Comparison of ENCODE assay signal across 8 cellular contexts in genomic region chr11:107928046-107928766, GRCh38. TPM values are rescaled to one million over a fixed set of nuclear protein-coding genes. Genes with fewer than 3 reads are reported as not detected.
DNase-seq lines count a peak whose midpoint lies in the region; ATAC-seq and TF ChIP-seq lines count a peak whose summit lies in the region.

A gene with protein sequence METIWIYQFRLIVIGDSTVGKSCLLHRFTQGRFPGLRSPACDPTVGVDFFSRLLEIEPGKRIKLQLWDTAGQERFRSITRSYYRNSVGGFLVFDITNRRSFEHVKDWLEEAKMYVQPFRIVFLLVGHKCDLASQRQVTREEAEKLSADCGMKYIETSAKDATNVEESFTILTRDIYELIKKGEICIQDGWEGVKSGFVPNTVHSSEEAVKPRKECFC (plus strand): TSS chr11:107928448. CDS start chr11:107928569, 121 bp downstream.

- peaks cover 21% of the 10 kb centered on the region for H3F3A ChIP-seq in SU-DHL-6 (ENCODE audit: insufficient read depth)

- peak in 1 of 2 donors; percentile 30 for TF ChIP-seq POLR2A in adrenal gland (IDR thresholded peaks at IDR 0.05)

- H3K9me3 ChIP-seq in SU-DHL-6 (ENCODE audit: insufficient read depth, low read length) (no peaks in the 10 kb centered on the region), adrenal gland (replicated peaks in 1 of 3) (no peaks in the 10 kb centered on the region)

- H3K4me3 ChIP-seq in GM08714 (ENCODE audit: low read length) (peak within 1 kb of the TSS; percentile 71), SU-DHL-6 (ENCODE audit: insufficient read depth, low read length, poor library complexity, severe bottlenecking) (peak within 1 kb of the TSS; percentile 91), adrenal gland (peak within 1 kb of the TSS in 2 of 4 donors; percentile 26 to 54)

- 1 to 5% (median 2%) methylated on average over 22 to 61 of the region's 61 CpGs for WGBS in adrenal gland, 4 donors

- no peaks in the 10 kb centered on the region for H4K20me1 ChIP-seq in SU-DHL-6 (ENCODE audit: low read depth, low read length)

- no peak within 1 kb of the TSS for H3K27ac ChIP-seq in SU-DHL-6 (ENCODE audit: low read depth, low read length)
- H3K27ac ChIP-seq in adrenal gland = peak within 1 kb of the TSS in 3 of 5 donors; percentile 26 to 69 (median 65)

- DNase-seq in NCI-H1105 treated with DMSO at 0.1 percent for 48 hours (lab: John Stamatoyannopoulos, UW) = peak; percentile 97
- DNase-seq in adrenal gland = peak; percentile 89 to 97 (median 93)
- DNase-seq in left cardiac atrium = peak; percentile 91
- peak; percentile 96 for DNase-seq in pons (ENCODE audit: low spot score)
- DNase-seq in type B pancreatic cell (ENCODE audit: extremely low spot score, unreplicated experiment) = peak; percentile 93

- no peaks in the 10 kb centered on the region for H3K9me2 ChIP-seq in SU-DHL-6 (replicated peaks; ENCODE audit: insufficient read depth, low read length)

- peaks cover 22% of the 10 kb centered on the region for H3K27me3 Mint-ChIP-seq in type B pancreatic cell

- peak within 1 kb of the TSS; percentile 79 for H3K9ac ChIP-seq in SU-DHL-6 (ENCODE audit: low read length)

- TF ChIP-seq CTCF in SU-DHL-6 (IDR thresholded peaks at IDR 0.05; ENCODE audit: insufficient read depth, low read length, poor library complexity, severe bottlenecking) (no peak), adrenal gland (IDR thresholded peaks at IDR 0.05) (no peak), type B pancreatic cell (conservative IDR thresholded peaks at IDR 0.05) (no peak)

- intact Hi-C loops in adrenal gland (cut with DNase I) (no loop called here), left cardiac atrium (cut with DNase I) (no loop called here)

- ATAC-seq in HG02623 (IDR thresholded peaks at IDR 0.05; ENCODE audit: unreplicated experiment) (peak; percentile 95), left cardiac atrium (peak; percentile 97)

- no peaks in the 10 kb centered on the region; the same call in 1 of the 2 replicates for H3K79me2 ChIP-seq in SU-DHL-6 (ENCODE audit: insufficient read depth, low read length)

- H3K27me3 ChIP-seq in SU-DHL-6 (ENCODE audit: low read length) (no peaks in the 10 kb centered on the region), adrenal gland (peaks cover 6% of the 10 kb centered on the region)

- H3K36me3 ChIP-seq in SU-DHL-6 (ENCODE audit: low read length) (no peaks in the 10 kb centered on the region), adrenal gland (replicated peaks in 1 of 2) (no peaks in the 10 kb centered on the region)

- peak within 1 kb of the TSS; percentile 94 for H3K4me3 Mint-ChIP-seq in type B pancreatic cell

- peak within 1 kb of the TSS; percentile 72 for H3K27ac Mint-ChIP-seq in type B pancreatic cell

- H2AFZ ChIP-seq in SU-DHL-6 (ENCODE audit: low read depth, low read length, severe bottlenecking) = peak within 1 kb of the TSS; percentile 94

- H3K4me2 ChIP-seq in SU-DHL-6 (ENCODE audit: low read depth, low read length, poor library complexity, severe bottlenecking) = peak within 1 kb of the TSS; percentile 78

- peaks cover 8 to 9% of the 10 kb centered on the region in 2 donors for H3K4me1 ChIP-seq in adrenal gland (replicated peaks in 1 of 2)

- H3K4me1 Mint-ChIP-seq in type B pancreatic cell (ENCODE audit: unreplicated experiment) = peaks cover 13% of the 10 kb centered on the region

- H3K9me3 Mint-ChIP-seq in type B pancreatic cell = no peaks in the 10 kb centered on the region

- no peaks in the 10 kb centered on the region for H3K36me3 Mint-ChIP-seq in type B pancreatic cell

RNA-seq across cellular contexts. Expression of the gene that starts here (rescaled TPM):
- total RNA-seq in adrenal gland = 1 to 10 TPM in 7 of 8 donors, under 1 TPM in 1; 0.12 to 8.0 (median 2.3) TPM
- polyA plus RNA-seq in adrenal gland = 1 to 10 TPM in 1 of 3 donors, under 1 TPM in 2; 0.13 to 1.4 (median 0.80) TPM
- 1 to 10 TPM; 1.1 TPM for total RNA-seq in left cardiac atrium
- 2.7 and 3.4 TPM in 2 replicates for total RNA-seq in type B pancreatic cell (ENCODE audit: low replicate concordance)
